Comparison of ENCODE assay signal across 12 cellular contexts in genomic region chr4:1002131-1002630, GRCh38. TPM values are rescaled to one million over a fixed set of nuclear protein-coding genes. Genes with fewer than 3 reads are reported as not detected.
DNase-seq lines count a peak whose midpoint lies in the region; ATAC-seq, FAIRE-seq and TF ChIP-seq lines count a peak whose summit lies in the region.
"Had no signal": no experiment of that assay in that cellular context is flagged by ENCODE, and none has a peak within 500 bp of the region (broad histone marks: within the 10 kb centered on the region; RNA-seq: fewer than 3 reads in every experiment).

No MANE protein-coding gene starts in this region.

- H4K20me1 ChIP-seq in hepatocyte (ENCODE audit: insufficient read depth, poor library complexity, severe bottlenecking) (no peaks in the 10 kb centered on the region), Karpas-422 (ENCODE audit: insufficient read depth, low read depth, low read length) (0 out of 2 replicates have a peak, but pooled peaks cover 5% of the 10 kb centered on the region)

- peaks cover 16% of the 10 kb centered on the region for H3K4me1 ChIP-seq in hepatocyte (ENCODE audit: insufficient read depth)
- peaks cover 6 to 15% (median 11%) of the 10 kb centered on the region in 3 donors for H3K4me1 ChIP-seq in pancreas
- H3K4me1 ChIP-seq in Karpas-422 (ENCODE audit: low read length): peaks cover 25% of the 10 kb centered on the region

- H3K4me3 ChIP-seq in hepatocyte (no peak overlapping the region), pancreas (peak overlapping the region in 1 of 4 donors; percentile 10), Karpas-422 (ENCODE audit: low read length) (no peak overlapping the region)

- no peak overlapping the region for H3K9ac ChIP-seq in Karpas-422 (ENCODE audit: low read length)

- TF ChIP-seq POLR2A in GM12892 (IDR thresholded peaks at IDR 0.05; ENCODE audit: low read depth, low read length): no peak

- H3K9me2 ChIP-seq in hepatocyte (replicated peaks; ENCODE audit: insufficient read depth): no peaks in the 10 kb centered on the region
- H3K9me2 ChIP-seq in Karpas-422 (replicated peaks; ENCODE audit: insufficient read depth, low read length): no peaks in the 10 kb centered on the region

- no peaks in the 10 kb centered on the region for H3K9me3 ChIP-seq in T-helper 17 cell (ENCODE audit: control insufficient read depth, low read length, poor library complexity, severe bottlenecking)
- no peaks in the 10 kb centered on the region for H3K9me3 ChIP-seq in hepatocyte (ENCODE audit: low read depth)
- no peaks in the 10 kb centered on the region for H3K9me3 ChIP-seq in pancreas
- no peaks in the 10 kb centered on the region for H3K9me3 ChIP-seq in Karpas-422 (ENCODE audit: low read length)
- H3K9me3 ChIP-seq: Peyer's patch had no signal

- no peak overlapping the region for H3K27ac Mint-ChIP-seq in T-helper 17 cell
- H3K27ac Mint-ChIP-seq: activated T-cell treated with anti-CD3 and anti-CD28 coated beads, Interleukin-2, amount 50 U/mL, for 24 hours; CD4-positive, alpha-beta memory T cell had no signal

- peak overlapping the region; percentile 33 for H3K4me3 Mint-ChIP-seq in T-helper 17 cell
- H3K4me3 Mint-ChIP-seq: activated T-cell treated with anti-CD3 and anti-CD28 coated beads, Interleukin-2, amount 50 U/mL, for 24 hours; CD4-positive, alpha-beta memory T cell had no signal

- no peak overlapping the region for H2AFZ ChIP-seq in hepatocyte
- no peak overlapping the region for H2AFZ ChIP-seq in Karpas-422 (ENCODE audit: low read length)

- no peak for TF ChIP-seq CTCF in hepatocyte (IDR thresholded peaks at IDR 0.05; ENCODE audit: poor library complexity)
- no peak for TF ChIP-seq CTCF in pancreas (IDR thresholded peaks at IDR 0.05)

- peak; percentile 37 for DNase-seq in ELF-1 (ENCODE audit: low read depth, low spot score)
- no peak for DNase-seq in T-helper 17 cell
- peak; percentile 82 for DNase-seq in hepatocyte (ENCODE audit: low spot score)
- peak in 2 of 6 donors; percentile 69 to 83 for DNase-seq in pancreas
- no peak for DNase-seq in ecto neural progenitor cell (ENCODE audit: low spot score)
- DNase-seq in 8988T: no peak
- DNase-seq in GM12892 (ENCODE audit: insufficient read length): no peak
- no peak for DNase-seq in Karpas-422
- DNase-seq: activated T-cell treated with anti-CD3 and anti-CD28 coated beads, Interleukin-2, amount 50 U/mL, for 24 hours; CD4-positive, alpha-beta memory T cell; NCI-H2029 had no signal

- H3K36me3 Mint-ChIP-seq in T-helper 17 cell (ENCODE audit: low read depth): peaks cover 5% of the 10 kb centered on the region
- H3K36me3 Mint-ChIP-seq: CD4-positive, alpha-beta memory T cell had no signal

- peaks cover 7% of the 10 kb centered on the region for H3K4me1 Mint-ChIP-seq in T-helper 17 cell

- H3K36me3 ChIP-seq in hepatocyte (replicated peaks; ENCODE audit: insufficient read depth, low read depth) (no peaks in the 10 kb centered on the region), pancreas (no peaks in the 10 kb centered on the region), Karpas-422 (ENCODE audit: insufficient read depth, low read length) (no peaks in the 10 kb centered on the region)
- H3K36me3 ChIP-seq: Peyer's patch had no signal

- H3K4me2 ChIP-seq in hepatocyte: peak overlapping the region; percentile 73
- H3K4me2 ChIP-seq in Karpas-422 (ENCODE audit: low read depth, low read length, poor library complexity, severe bottlenecking): no peak overlapping the region

- H3K79me2 ChIP-seq in hepatocyte: no peaks in the 10 kb centered on the region
- no peaks in the 10 kb centered on the region for H3K79me2 ChIP-seq in Karpas-422 (ENCODE audit: low read length)

- ATAC-seq in T-helper 17 cell: no peak
- peak; percentile 40 to 67 (median 60) for ATAC-seq in pancreas

- H3K27me3 Mint-ChIP-seq in T-helper 17 cell: peaks cover 34% of the 10 kb centered on the region

- H3K27ac ChIP-seq in hepatocyte (no peak overlapping the region), pancreas (no peak overlapping the region), Karpas-422 (ENCODE audit: low read length) (no peak overlapping the region)
- H3K27ac ChIP-seq: Peyer's patch had no signal

- WGBS in hepatocyte (ENCODE audit: low lambda C conversion rate, missing lambda C conversion rate): 10% methylated on average over 40 of the region's 54 CpGs
- WGBS in pancreas, 2 donors: 3 to 4% methylated on average over 41 to 54 of the region's 54 CpGs

- FAIRE-seq in pancreas (lab: Jason Lieb, UNC) (no peak), GM12892 (lab: Jason Lieb, UNC) (no peak)

- H3K27me3 ChIP-seq in hepatocyte (peaks cover 61% of the 10 kb centered on the region), pancreas (peaks cover 0 to 18% (median 5%) of the 10 kb centered on the region in 4 donors), Karpas-422 (ENCODE audit: low read length) (no peaks in the 10 kb centered on the region)

- intact Hi-C loops in pancreas (cut with DNase I): no loop called here

RNA-seq across cellular contexts. Expression of gene SLC26A1, which starts 9.0 kb away (rescaled TPM):
- total RNA-seq in T-helper 17 cell: under 1 TPM in 1 of 2 donors, not detected in 1; 0.21 TPM
- total RNA-seq in hepatocyte: 11.9 and 12.6 TPM in 2 replicates
- 9.0 and 9.1 TPM in 2 replicates for polyA plus RNA-seq in hepatocyte
- total RNA-seq in pancreas: 1 to 10 TPM in 2 of 6 donors, under 1 TPM in 4; 0.28 to 1.7 (median 0.66) TPM
- polyA plus RNA-seq in pancreas: 1 to 10 TPM in 1 of 2 donors, under 1 TPM in 1; 0.45 to 1.6 TPM
- 0.36 TPM for polyA plus RNA-seq in GM12892 (2012; ENCODE audit: missing spikeins)
- total RNA-seq in Karpas-422 (2014; rRNA removed; shearing (Covaris generic); ENCODE audit: low replicate concordance): not detected in 2 replicates

RNA-seq across cellular contexts. Expression of gene FGFRL1, which starts 9.2 kb away (rescaled TPM):
- total RNA-seq in T-helper 17 cell: 10 to 100 TPM; 23.1 to 30.1 TPM
- 23.1 and 28.1 TPM in 2 replicates for total RNA-seq in hepatocyte
- 27.8 and 34.0 TPM in 2 replicates for polyA plus RNA-seq in hepatocyte
- 10 to 100 TPM; 25.1 to 41.4 (median 31.1) TPM for total RNA-seq in pancreas
- polyA plus RNA-seq in pancreas: 10 to 100 TPM; 15.4 to 42.8 TPM
- 0.89 TPM for polyA plus RNA-seq in GM12892 (2012; ENCODE audit: missing spikeins)
- 0.76 TPM in 1 of 2 replicates, not detected in the other for total RNA-seq in Karpas-422 (2014; rRNA removed; shearing (Covaris generic); ENCODE audit: low replicate concordance)

RNA-seq across cellular contexts. Expression of gene IDUA, which starts 15.3 kb away (rescaled TPM):
- total RNA-seq in T-helper 17 cell (10 to 100 TPM; 56.9 to 58.6 TPM), hepatocyte (13.1 and 15.5 TPM in 2 replicates), pancreas (10 to 100 TPM; 17.6 to 33.7 (median 20.2) TPM)
- polyA plus RNA-seq in hepatocyte (82.6 and 103 TPM in 2 replicates), pancreas (10 to 100 TPM; 40.7 to 56.9 TPM)
- 1.4 TPM for polyA plus RNA-seq in GM12892 (2012; ENCODE audit: missing spikeins)
- 17.3 and 20.8 TPM in 2 replicates for total RNA-seq in Karpas-422 (2014; rRNA removed; shearing (Covaris generic); ENCODE audit: low replicate concordance)

RNA-seq across cellular contexts. Expression of gene DGKQ, which starts 28.8 kb away (rescaled TPM):
- total RNA-seq in T-helper 17 cell (10 to 100 TPM; 13.5 to 14.4 TPM), hepatocyte (13.8 and 17.4 TPM in 2 replicates), pancreas (10 to 100 TPM in 1 of 6 donors, 1 to 10 TPM in 5; 5.7 to 11.3 (median 7.4) TPM)
- polyA plus RNA-seq in hepatocyte (20.7 and 21.1 TPM in 2 replicates), pancreas (10 to 100 TPM in 1 of 2 donors, 1 to 10 TPM in 1; 10.0 to 11.7 TPM)
- polyA plus RNA-seq in GM12892 (2012; ENCODE audit: missing spikeins): 1.3 TPM
- 5.8 and 21.1 TPM in 2 replicates for total RNA-seq in Karpas-422 (2014; rRNA removed; shearing (Covaris generic); ENCODE audit: low replicate concordance)

Comparison
In these comparisons a context has a peak if more than half of its experiments do, and no peak if none do; other contexts are left out.
1. DNase-seq: peak in ELF-1 (single experiment) and hepatocyte (single experiment); none in T-helper 17 cell (0 of 3), ecto neural progenitor cell (single experiment), 8988T (single experiment), GM12892 (single experiment) and Karpas-422 (single experiment).
2. RNA of gene FGFRL1, which starts 9.2 kb away (total RNA-seq): 25.1 to 41.4 TPM in pancreas, 23.1 to 30.1 TPM in T-helper 17 cell and 23.1 to 28.1 TPM in hepatocyte; 0.76 TPM in Karpas-422; every median in the first group is over 10 times any median in the second.